1 cellular context compared by ENCODE assay signal in genomic region chr13:50521750-50522149, GRCh38.
TF ChIP-seq lines count a peak whose summit lies in the region.

No MANE protein-coding gene starts in this region.

TF ChIP-seq in HEK293, 187 proteins besides CTCF, POLR2A, EP300 and RAD21 (continued from another document):
- TF ChIP-seq PATZ1 (tag by site-specific recombination; IDR thresholded peaks at IDR 0.05), result no peak
- 0 out of 2 replicates have a peak, but pooled peaks have one; percentile 61 for TF ChIP-seq ZNF501 (tag by site-specific recombination; IDR thresholded peaks at IDR 0.05)
- no peak for TF ChIP-seq ZNF223 (tag by site-specific recombination; IDR thresholded peaks at IDR 0.05)
- TF ChIP-seq KLF10 (tag by site-specific recombination; IDR thresholded peaks at IDR 0.05), result 0 out of 2 replicates have a peak, but pooled peaks have one; percentile 35
- TF ChIP-seq ZEB2 (tag by site-specific recombination; IDR thresholded peaks at IDR 0.05), result peak; percentile 31; the same call in 1 of the 2 replicates
- peak; percentile 63; the same call in 1 of the 2 replicates for TF ChIP-seq ZNF18 (tag by site-specific recombination; IDR thresholded peaks at IDR 0.05)
- TF ChIP-seq IKZF3 (tag by site-specific recombination; IDR thresholded peaks at IDR 0.05), result peak; percentile 21; the same call in 1 of the 2 replicates
- peak; percentile 95 for TF ChIP-seq PRDM6 (tag by site-specific recombination; IDR thresholded peaks at IDR 0.05)
- peak; percentile 20 for TF ChIP-seq ZNF529 (tag by site-specific recombination; IDR thresholded peaks at IDR 0.05; ENCODE audit: insufficient replicate concordance)
- no peak for TF ChIP-seq ZNF221 (tag by site-specific recombination; IDR thresholded peaks at IDR 0.05; ENCODE audit: borderline replicate concordance)
- no peak for TF ChIP-seq ZNF76 (tag by site-specific recombination; IDR thresholded peaks at IDR 0.05; ENCODE audit: borderline replicate concordance, low read depth)
- TF ChIP-seq ZNF670 (tag by site-specific recombination; IDR thresholded peaks at IDR 0.05; ENCODE audit: low read depth), result no peak
- peak; percentile 71; the same call in 1 of the 2 replicates for TF ChIP-seq OVOL3 (tag by site-specific recombination; IDR thresholded peaks at IDR 0.05)
- peak; percentile 49; the same call in 1 of the 2 replicates for TF ChIP-seq ZNF423 (tag by site-specific recombination; IDR thresholded peaks at IDR 0.05)
- peak; percentile 41; the same call in 1 of the 2 replicates for TF ChIP-seq PRDM4 (tag by site-specific recombination; IDR thresholded peaks at IDR 0.05)
- no peak for TF ChIP-seq SALL2 (tag by site-specific recombination; IDR thresholded peaks at IDR 0.05; ENCODE audit: borderline replicate concordance)
- TF ChIP-seq ZNF623 (tag by site-specific recombination; IDR thresholded peaks at IDR 0.05), result no peak
- TF ChIP-seq ZNF664 (tag by site-specific recombination; IDR thresholded peaks at IDR 0.05), result peak; percentile 56
- TF ChIP-seq ZNF747 (tag by site-specific recombination; IDR thresholded peaks at IDR 0.05), result no peak
- no peak for TF ChIP-seq ZSCAN5A (tag by site-specific recombination; IDR thresholded peaks at IDR 0.05)
- 0 out of 2 replicates have a peak, but pooled peaks have one; percentile 17 for TF ChIP-seq ZNF394 (tag by site-specific recombination; IDR thresholded peaks at IDR 0.05; ENCODE audit: borderline replicate concordance)
- TF ChIP-seq ZNF169 (tag by site-specific recombination; IDR thresholded peaks at IDR 0.05), result no peak
- peak; percentile 80 for TF ChIP-seq FEZF1 (tag by site-specific recombination; IDR thresholded peaks at IDR 0.05)
- peak; percentile 66 for TF ChIP-seq ZIC2 (tag by site-specific recombination; IDR thresholded peaks at IDR 0.05)
- 0 out of 2 replicates have a peak, but pooled peaks have one; percentile 6 for TF ChIP-seq ZBTB1 (tag by site-specific recombination; IDR thresholded peaks at IDR 0.05)
- no peak for TF ChIP-seq ZNF580 (tag by site-specific recombination; IDR thresholded peaks at IDR 0.05)
- peak; percentile 98 for TF ChIP-seq OSR2 (tag by site-specific recombination; IDR thresholded peaks at IDR 0.05)
- 0 out of 2 replicates have a peak, but pooled peaks have one; percentile 26 for TF ChIP-seq SP7 (tag by site-specific recombination; IDR thresholded peaks at IDR 0.05)
- TF ChIP-seq ZNF366 (tag by site-specific recombination; conservative IDR thresholded peaks at IDR 0.05), result peak; percentile 57; the same call in 1 of the 2 replicates
- no peak for TF ChIP-seq ZNF324 (tag by site-specific recombination; IDR thresholded peaks at IDR 0.05)
- no peak for TF ChIP-seq ZNF157 (tag by site-specific recombination; IDR thresholded peaks at IDR 0.05)
- TF ChIP-seq ZNF624 (tag by site-specific recombination; IDR thresholded peaks at IDR 0.05), result 0 out of 2 replicates have a peak, but pooled peaks have one; percentile 16
- TF ChIP-seq ZNF140 (tag by site-specific recombination; IDR thresholded peaks at IDR 0.05), result no peak
- TF ChIP-seq ZNF24 (tag by site-specific recombination; IDR thresholded peaks at IDR 0.05), result no peak
- TF ChIP-seq ZNF660 (tag by site-specific recombination; IDR thresholded peaks at IDR 0.05), result 0 out of 2 replicates have a peak, but pooled peaks have one; percentile 26
- TF ChIP-seq GLI2 (tag by site-specific recombination; IDR thresholded peaks at IDR 0.05; ENCODE audit: borderline replicate concordance, low read depth), result 0 out of 2 replicates have a peak, but pooled peaks have one; percentile 24
- TF ChIP-seq ZNF433 (tag by site-specific recombination; IDR thresholded peaks at IDR 0.05; ENCODE audit: low read depth), result no peak
- peak; percentile 19; the same call in 1 of the 2 replicates for TF ChIP-seq ZNF561 (tag by site-specific recombination; IDR thresholded peaks at IDR 0.05; ENCODE audit: borderline replicate concordance)
- no peak for TF ChIP-seq KLF17 (tag by site-specific recombination; IDR thresholded peaks at IDR 0.05)
- TF ChIP-seq ZNF518A (tag by site-specific recombination; conservative IDR thresholded peaks at IDR 0.05; ENCODE audit: low read depth), result peak; percentile 21; the same call in 1 of the 2 replicates
- TF ChIP-seq ZNF521 (tag by site-specific recombination; IDR thresholded peaks at IDR 0.05), result no peak
- 0 out of 2 replicates have a peak, but pooled peaks have one; percentile 62 for TF ChIP-seq ZNF362 (tag by site-specific recombination; IDR thresholded peaks at IDR 0.05)
- no peak for TF ChIP-seq ZNF391 (tag by site-specific recombination; IDR thresholded peaks at IDR 0.05; ENCODE audit: borderline replicate concordance, low read depth)
- TF ChIP-seq ZNF544 (tag by site-specific recombination; IDR thresholded peaks at IDR 0.05), result no peak
- TF ChIP-seq ZBTB48 (tag by site-specific recombination; IDR thresholded peaks at IDR 0.05), result no peak
TF ChIP-seq in HEK293: peak in this region for 27.
